ENCODE assay signal across 1 cellular context in the genomic region with DNA sequence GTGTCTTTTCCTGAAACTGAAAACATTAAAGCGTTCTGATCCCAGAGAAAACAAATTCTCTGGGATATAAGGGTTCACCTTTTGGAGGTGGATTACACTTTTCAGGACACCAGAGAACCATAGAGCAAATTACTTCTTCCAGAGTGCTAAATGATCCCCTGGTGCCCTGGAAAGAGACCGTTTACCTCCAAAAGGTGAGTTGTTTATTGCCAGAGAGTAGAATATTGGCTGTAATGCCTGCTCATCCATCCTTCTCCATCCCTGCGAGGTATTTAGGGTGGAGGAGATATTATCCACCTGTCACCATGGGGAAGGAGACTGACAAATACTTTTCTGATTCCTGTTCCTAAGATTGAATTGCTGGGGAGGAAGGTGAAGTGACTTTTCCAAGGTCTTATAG.
TF ChIP-seq lines count a peak whose summit lies in the region.

No MANE protein-coding gene starts in this region.

TF ChIP-seq in SK-N-SH, 30 proteins besides CTCF, POLR2A, EP300 and RAD21 (continued from another document):
- TF ChIP-seq, protein P1, sequence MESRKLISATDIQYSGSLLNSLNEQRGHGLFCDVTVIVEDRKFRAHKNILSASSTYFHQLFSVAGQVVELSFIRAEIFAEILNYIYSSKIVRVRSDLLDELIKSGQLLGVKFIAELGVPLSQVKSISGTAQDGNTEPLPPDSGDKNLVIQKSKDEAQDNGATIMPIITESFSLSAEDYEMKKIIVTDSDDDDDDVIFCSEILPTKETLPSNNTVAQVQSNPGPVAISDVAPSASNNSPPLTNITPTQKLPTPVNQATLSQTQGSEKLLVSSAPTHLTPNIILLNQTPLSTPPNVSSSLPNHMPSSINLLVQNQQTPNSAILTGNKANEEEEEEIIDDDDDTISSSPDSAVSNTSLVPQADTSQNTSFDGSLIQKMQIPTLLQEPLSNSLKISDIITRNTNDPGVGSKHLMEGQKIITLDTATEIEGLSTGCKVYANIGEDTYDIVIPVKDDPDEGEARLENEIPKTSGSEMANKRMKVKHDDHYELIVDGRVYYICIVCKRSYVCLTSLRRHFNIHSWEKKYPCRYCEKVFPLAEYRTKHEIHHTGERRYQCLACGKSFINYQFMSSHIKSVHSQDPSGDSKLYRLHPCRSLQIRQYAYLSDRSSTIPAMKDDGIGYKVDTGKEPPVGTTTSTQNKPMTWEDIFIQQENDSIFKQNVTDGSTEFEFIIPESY (IDR thresholded peaks at IDR 0.05; ENCODE audit: borderline replicate concordance, low read depth) = no peak
- TF ChIP-seq JUND (IDR thresholded peaks at IDR 0.05) = no peak
- TF ChIP-seq, protein P2, sequence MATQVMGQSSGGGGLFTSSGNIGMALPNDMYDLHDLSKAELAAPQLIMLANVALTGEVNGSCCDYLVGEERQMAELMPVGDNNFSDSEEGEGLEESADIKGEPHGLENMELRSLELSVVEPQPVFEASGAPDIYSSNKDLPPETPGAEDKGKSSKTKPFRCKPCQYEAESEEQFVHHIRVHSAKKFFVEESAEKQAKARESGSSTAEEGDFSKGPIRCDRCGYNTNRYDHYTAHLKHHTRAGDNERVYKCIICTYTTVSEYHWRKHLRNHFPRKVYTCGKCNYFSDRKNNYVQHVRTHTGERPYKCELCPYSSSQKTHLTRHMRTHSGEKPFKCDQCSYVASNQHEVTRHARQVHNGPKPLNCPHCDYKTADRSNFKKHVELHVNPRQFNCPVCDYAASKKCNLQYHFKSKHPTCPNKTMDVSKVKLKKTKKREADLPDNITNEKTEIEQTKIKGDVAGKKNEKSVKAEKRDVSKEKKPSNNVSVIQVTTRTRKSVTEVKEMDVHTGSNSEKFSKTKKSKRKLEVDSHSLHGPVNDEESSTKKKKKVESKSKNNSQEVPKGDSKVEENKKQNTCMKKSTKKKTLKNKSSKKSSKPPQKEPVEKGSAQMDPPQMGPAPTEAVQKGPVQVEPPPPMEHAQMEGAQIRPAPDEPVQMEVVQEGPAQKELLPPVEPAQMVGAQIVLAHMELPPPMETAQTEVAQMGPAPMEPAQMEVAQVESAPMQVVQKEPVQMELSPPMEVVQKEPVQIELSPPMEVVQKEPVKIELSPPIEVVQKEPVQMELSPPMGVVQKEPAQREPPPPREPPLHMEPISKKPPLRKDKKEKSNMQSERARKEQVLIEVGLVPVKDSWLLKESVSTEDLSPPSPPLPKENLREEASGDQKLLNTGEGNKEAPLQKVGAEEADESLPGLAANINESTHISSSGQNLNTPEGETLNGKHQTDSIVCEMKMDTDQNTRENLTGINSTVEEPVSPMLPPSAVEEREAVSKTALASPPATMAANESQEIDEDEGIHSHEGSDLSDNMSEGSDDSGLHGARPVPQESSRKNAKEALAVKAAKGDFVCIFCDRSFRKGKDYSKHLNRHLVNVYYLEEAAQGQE (IDR thresholded peaks at IDR 0.05; ENCODE audit: low read depth, low read length) = no peak
- TF ChIP-seq TAF1 (IDR thresholded peaks at IDR 0.05; ENCODE audit: borderline replicate concordance, low read depth, low read length) = no peak
- TF ChIP-seq, protein P3, sequence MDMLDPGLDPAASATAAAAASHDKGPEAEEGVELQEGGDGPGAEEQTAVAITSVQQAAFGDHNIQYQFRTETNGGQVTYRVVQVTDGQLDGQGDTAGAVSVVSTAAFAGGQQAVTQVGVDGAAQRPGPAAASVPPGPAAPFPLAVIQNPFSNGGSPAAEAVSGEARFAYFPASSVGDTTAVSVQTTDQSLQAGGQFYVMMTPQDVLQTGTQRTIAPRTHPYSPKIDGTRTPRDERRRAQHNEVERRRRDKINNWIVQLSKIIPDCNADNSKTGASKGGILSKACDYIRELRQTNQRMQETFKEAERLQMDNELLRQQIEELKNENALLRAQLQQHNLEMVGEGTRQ (IDR thresholded peaks at IDR 0.05; ENCODE audit: borderline replicate concordance, low read depth, low read length) = no peak
- no peak for TF ChIP-seq MEF2A (IDR thresholded peaks at IDR 0.05; ENCODE audit: borderline replicate concordance, low read depth)
- no peak for TF ChIP-seq RCOR1 (IDR thresholded peaks at IDR 0.05; ENCODE audit: low read length)
- TF ChIP-seq FOXM1 (IDR thresholded peaks at IDR 0.05; ENCODE audit: low read depth) = no peak
TF ChIP-seq in SK-N-SH: peak in this region for 0.
